Comparison of ENCODE assay signal across 1 cellular context in genomic region chr1:220690140-220691038, GRCh38.
TF ChIP-seq lines count a peak whose summit lies in the region.

Gene C1orf115, plus strand, starts transcription at chr1:220690363. Its CDS starts 40 bp downstream, at chr1:220690403.

TF ChIP-seq in HepG2, 621 proteins besides CTCF, POLR2A, EP300 and RAD21 (continued from another document and continues in another):
- TF ChIP-seq NBN (conservative IDR thresholded peaks at IDR 0.05) (no peak), REPIN1 (CRISPR knock-in tag; IDR thresholded peaks at IDR 0.05; ENCODE audit: borderline replicate concordance, low read depth) (peak; percentile 76; the same call in 1 of the 2 replicates), TEAD2 (CRISPR knock-in tag; IDR thresholded peaks at IDR 0.05) (no peak), ZNF569 (CRISPR knock-in tag; IDR thresholded peaks at IDR 0.05; ENCODE audit: borderline replicate concordance) (no peak), KMT2B (CRISPR knock-in tag; IDR thresholded peaks at IDR 0.05) (no peak), RXRB (CRISPR knock-in tag; IDR thresholded peaks at IDR 0.05; ENCODE audit: borderline replicate concordance) (peak; percentile 84), NAIF1 (CRISPR knock-in tag; IDR thresholded peaks at IDR 0.05; ENCODE audit: borderline replicate concordance) (no peak; the same call in 1 of the 2 replicates), ATM (IDR thresholded peaks at IDR 0.05; ENCODE audit: borderline replicate concordance) (no peak), ZNF275 (CRISPR knock-in tag; IDR thresholded peaks at IDR 0.05; ENCODE audit: borderline replicate concordance) (no peak), KLF12 (CRISPR knock-in tag; IDR thresholded peaks at IDR 0.05; ENCODE audit: borderline replicate concordance) (peak; percentile 77; the same call in 1 of the 2 replicates), HDAC1 (CRISPR knock-in tag; IDR thresholded peaks at IDR 0.05) (peak; percentile 91), ZFP91 (CRISPR knock-in tag; IDR thresholded peaks at IDR 0.05; ENCODE audit: borderline replicate concordance) (peak; percentile 94), ZNF639 (CRISPR knock-in tag; conservative IDR thresholded peaks at IDR 0.05) (no peak), ZNF280D (CRISPR knock-in tag; IDR thresholded peaks at IDR 0.05) (no peak), ASH2L (IDR thresholded peaks at IDR 0.05; ENCODE audit: insufficient read length, low read depth, low read length) (peak; percentile 66), JUND (CRISPR knock-in tag; IDR thresholded peaks at IDR 0.05) (peak; percentile 73; the same call in 1 of the 2 replicates), ZNF780A (CRISPR knock-in tag; IDR thresholded peaks at IDR 0.05) (peak; percentile 50; the same call in 1 of the 2 replicates), SKI (IDR thresholded peaks at IDR 0.05; ENCODE audit: partially characterized antibody) (peak; percentile 70), IRF9 (CRISPR knock-in tag; IDR thresholded peaks at IDR 0.05; ENCODE audit: borderline replicate concordance) (peak; percentile 79; the same call in 1 of the 2 replicates), ARNTL (CRISPR knock-in tag; IDR thresholded peaks at IDR 0.05) (no peak; the same call in 1 of the 2 replicates), ZNF761 (CRISPR knock-in tag; conservative IDR thresholded peaks at IDR 0.05) (0 out of 2 replicates have a peak, but pooled peaks have one; percentile 24), BRCA1 (CRISPR knock-in tag; IDR thresholded peaks at IDR 0.05) (no peak), ERF (CRISPR knock-in tag; IDR thresholded peaks at IDR 0.05) (peak; percentile 94), HNF4G (IDR thresholded peaks at IDR 0.05; ENCODE audit: borderline replicate concordance, low read depth, low read length) (peak; percentile 89), HNF4G (CRISPR knock-in tag; IDR thresholded peaks at IDR 0.05; ENCODE audit: borderline replicate concordance, low read depth) (peak; percentile 97), ZBTB8A (CRISPR knock-in tag; IDR thresholded peaks at IDR 0.05; ENCODE audit: borderline replicate concordance, low read depth) (no peak), HNF1A (IDR thresholded peaks at IDR 0.05; ENCODE audit: low read depth) (no peak), HNF1A (CRISPR knock-in tag; IDR thresholded peaks at IDR 0.05; ENCODE audit: borderline replicate concordance) (peak; percentile 78; the same call in 1 of the 2 replicates), ZNF614 (CRISPR knock-in tag; IDR thresholded peaks at IDR 0.05; ENCODE audit: borderline replicate concordance) (peak; percentile 77; the same call in 1 of the 2 replicates), AHDC1 (CRISPR knock-in tag; IDR thresholded peaks at IDR 0.05; ENCODE audit: borderline replicate concordance) (no peak), ZKSCAN5 (CRISPR knock-in tag; IDR thresholded peaks at IDR 0.05) (no peak), ZNF30 (CRISPR knock-in tag; IDR thresholded peaks at IDR 0.05) (no peak), ZNF263 (CRISPR knock-in tag; IDR thresholded peaks at IDR 0.05) (peak; percentile 77), SAP130 (CRISPR knock-in tag; IDR thresholded peaks at IDR 0.05; ENCODE audit: low read depth) (peak; percentile 86), ZNF501 (CRISPR knock-in tag; IDR thresholded peaks at IDR 0.05) (peak; percentile 85), ETS1 (CRISPR knock-in tag; IDR thresholded peaks at IDR 0.05) (no peak), ZNF607 (CRISPR knock-in tag; IDR thresholded peaks at IDR 0.05; ENCODE audit: borderline replicate concordance) (peak; percentile 73; the same call in 1 of the 2 replicates), E2F5 (CRISPR knock-in tag; conservative IDR thresholded peaks at IDR 0.05) (no peak)
